5 cellular contexts compared by ENCODE assay signal in genomic region chr9:102114557-102114956, GRCh38.
"Had no signal": no experiment of that assay in that cellular context is flagged by ENCODE, and none has a peak within 500 bp of the region (broad histone marks: within the 10 kb centered on the region; RNA-seq: fewer than 3 reads in every experiment).

No MANE protein-coding gene starts in this region.

- H3K27ac Mint-ChIP-seq: IgD-negative memory B cell had no signal

- H3K4me3 ChIP-seq: K562 had no signal

- ATAC-seq: HepG2, K562 had no signal

- H3K4me3 Mint-ChIP-seq: IgD-negative memory B cell had no signal

- H3K36me3 Mint-ChIP-seq: IgD-negative memory B cell had no signal

- DNase-seq: IMR-90 had no signal

- H3K27ac ChIP-seq: HL-60 had no signal

- H3K4me1 Mint-ChIP-seq: IgD-negative memory B cell had no signal

- H3K27me3 Mint-ChIP-seq: IgD-negative memory B cell had no signal
